ENCODE assay signal across 8 cellular contexts in the genomic region with DNA sequence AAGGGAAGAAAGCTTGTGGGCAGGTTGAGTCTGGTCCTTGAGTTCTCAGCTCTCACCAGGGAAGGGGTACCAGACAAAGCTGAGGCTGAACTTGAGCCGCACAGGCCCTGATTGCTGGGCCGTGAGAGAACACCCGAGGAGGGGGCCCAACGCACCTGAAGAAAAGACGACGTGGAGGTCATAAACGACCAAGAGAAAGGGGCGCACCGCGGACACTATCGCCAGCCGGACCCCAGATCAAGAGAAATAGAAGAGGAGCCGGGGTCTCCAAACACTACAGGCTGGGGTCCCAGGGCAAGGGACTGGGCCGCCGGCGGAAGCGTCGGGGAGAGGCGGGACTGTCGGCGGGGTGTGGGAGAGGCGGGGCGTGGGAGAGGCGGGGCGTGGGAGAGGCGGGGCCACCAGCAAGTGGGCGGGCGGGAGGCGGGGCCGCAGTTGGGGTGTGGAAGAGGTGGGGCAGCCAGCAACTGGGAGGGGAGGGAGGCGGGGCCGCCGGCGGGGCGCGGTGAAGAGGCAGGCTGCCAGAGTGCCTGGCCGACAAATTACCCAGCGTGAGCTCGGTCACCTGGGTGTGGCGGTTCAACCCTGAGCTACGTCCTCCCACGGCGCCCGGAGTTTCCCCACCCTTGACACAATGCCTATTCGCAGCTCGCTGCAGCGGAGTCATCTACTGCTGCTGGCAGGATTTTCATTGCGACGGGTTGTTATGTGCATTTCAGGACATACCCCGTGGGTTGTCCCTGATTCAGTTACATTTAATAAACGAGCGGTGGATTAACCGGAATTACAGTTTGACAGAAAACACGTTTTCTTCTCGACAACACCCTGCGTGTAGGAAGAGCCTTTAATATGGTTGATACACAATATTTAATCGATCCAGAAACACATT. TPM values are rescaled to one million over a fixed set of nuclear protein-coding genes. Genes with fewer than 3 reads are reported as not detected.
DNase-seq lines count a peak whose midpoint lies in the region; ATAC-seq and TF ChIP-seq lines count a peak whose summit lies in the region.

No MANE protein-coding gene starts in this region.

- peak overlapping the region; percentile 88 to 91 for H3K27ac ChIP-seq in coronary artery

- DNase-seq in C1 segment of cervical spinal cord (lab: John Stamatoyannopoulos, UW) (peak; percentile 63 to 95 (median 90)), NCI-H524 treated with DMSO at 0.1 percent for 48 hours (lab: John Stamatoyannopoulos, UW) (peak; percentile 91), coronary artery (ENCODE audit: low spot score) (peak; percentile 99), left lobe of liver (ENCODE audit: low spot score) (peak; percentile 98)
- peak; percentile 99 for DNase-seq in activated CD4-positive, alpha-beta T cell treated with anti-CD3 and anti-CD28 coated beads for 48 hours
- peak; percentile 99 for DNase-seq in stimulated activated CD4-positive, alpha-beta T cell treated with anti-CD3 and anti-CD28 coated beads, Interleukin-1b, Interleukin-23, amount 100 ng/mL, for 48 hours

- ATAC-seq in GM19351 (IDR thresholded peaks at IDR 0.05; ENCODE audit: unreplicated experiment) (peak; percentile 81), HG03469 (IDR thresholded peaks at IDR 0.05; ENCODE audit: unreplicated experiment) (peak; percentile 76), left lobe of liver (peak; percentile 94)

- no peak for TF ChIP-seq CTCF in coronary artery (IDR thresholded peaks at IDR 0.05)

- peak overlapping the region; percentile 76 for H3K4me3 ChIP-seq in coronary artery

RNA-seq across cellular contexts. Expression of a gene that starts 15.5 kb away (rescaled TPM):
- 18.2 TPM for total RNA-seq in left lobe of liver

RNA-seq across cellular contexts. Expression of a gene that starts 24.8 kb away (rescaled TPM):
- total RNA-seq in left lobe of liver, result 20.9 TPM

Comparison
In these comparisons a context has a peak if more than half of its experiments do, and no peak if none do; other contexts are left out.
1. Peak in every context shown above with its lines: DNase-seq, ATAC-seq, H3K4me3 ChIP-seq and H3K27ac ChIP-seq.